22 cellular contexts compared by ENCODE assay signal in genomic region chr10:28717659-28718201, GRCh38. TPM values are rescaled to one million over a fixed set of nuclear protein-coding genes. Genes with fewer than 3 reads are reported as not detected.
DNase-seq lines count a peak whose midpoint lies in the region; ATAC-seq and TF ChIP-seq lines count a peak whose summit lies in the region.
"Had no signal": no experiment of that assay in that cellular context is flagged by ENCODE, and none has a peak within 500 bp of the region (broad histone marks: within the 10 kb centered on the region; RNA-seq: fewer than 3 reads in every experiment).

No MANE protein-coding gene starts in this region.

- peaks cover 10% of the 10 kb centered on the region for H3K9me3 Mint-ChIP-seq in WTC11
- H3K9me3 Mint-ChIP-seq: CD4-positive, alpha-beta T cell had no signal

- no peak overlapping the region for H3K4me3 Mint-ChIP-seq in WTC11
- H3K4me3 Mint-ChIP-seq: CD4-positive, alpha-beta T cell; CD8-positive, alpha-beta memory T cell had no signal

- ATAC-seq in WTC11 (no peak), left lobe of liver (peak; percentile 23), GM19397 (IDR thresholded peaks at IDR 0.05; ENCODE audit: unreplicated experiment) (no peak), HG03439 (IDR thresholded peaks at IDR 0.05; ENCODE audit: unreplicated experiment) (no peak)
- ATAC-seq: GM12878 had no signal

- H3K4me3 ChIP-seq in HEK293 (ENCODE audit: low read depth, low read length) = no peak overlapping the region
- H3K4me3 ChIP-seq: BLaER1 treated with 17β-estradiol and CSF1 and Interleukin-3, amounts not matched to agents 10 nM and 100 nM; GM12878; HAP-1 had no signal

- H3K27ac ChIP-seq in HEK293 (ENCODE audit: extremely low read depth, low read depth, low read length) = no peak overlapping the region
- H3K27ac ChIP-seq: BLaER1 treated with 17β-estradiol and CSF1 and Interleukin-3, amounts not matched to agents 10 nM and 100 nM had no signal

- H3K4me1 Mint-ChIP-seq in WTC11 = peaks cover 17% of the 10 kb centered on the region

- peaks cover 18% of the 10 kb centered on the region for H3K27me3 Mint-ChIP-seq in WTC11 (ENCODE audit: low read depth)

- no peaks in the 10 kb centered on the region for H3K36me3 ChIP-seq in HEK293 (ENCODE audit: control insufficient read depth in 2 of 2, insufficient read depth in 1 of 2, low read length in 2 of 2)
- H3K36me3 ChIP-seq: BE2C; BLaER1 treated with 17β-estradiol and CSF1 and Interleukin-3, amounts not matched to agents 10 nM and 100 nM; HAP-1 had no signal

- H3K27ac Mint-ChIP-seq in WTC11 = no peak overlapping the region
- H3K27ac Mint-ChIP-seq: CD14-positive monocyte; CD4-positive, alpha-beta T cell had no signal

- POLR2A ChIA-PET in HEK293 (lab: Yijun Ruan, JAX) = interaction anchor here (1.1 kb wide), 1 partner anchor 38 kb away, joined by 3 read pairs; no protein-coding TSS in a partner anchor
- POLR2A ChIA-PET in WTC11 (lab: Charles Lee) = interaction anchor here (1.0 kb wide), 1 partner anchor 26 kb away, joined by 5 read pairs; no protein-coding TSS in a partner anchor

- 0 out of 2 replicates have a peak, but pooled peaks cover 2% of the 10 kb centered on the region for H3K36me3 Mint-ChIP-seq in WTC11
- H3K36me3 Mint-ChIP-seq: CD14-positive monocyte; CD8-positive, alpha-beta memory T cell had no signal

- CTCF ChIA-PET in HEK293 (lab: Yijun Ruan, JAX) = interaction anchor here (0.9 to 1.3 kb wide), 2 partner anchors 15 to 20 kb away, joined by 3 to 4 read pairs; no protein-coding TSS in a partner anchor
- CTCF ChIA-PET in WTC11 (lab: Charles Lee) = interaction anchor here (0.6 kb wide), 1 partner anchor 518 kb away, joined by 3 read pairs; no protein-coding TSS in a partner anchor

- DNase-seq in WTC11 (ENCODE audit: low spot score) (no peak), left lobe of liver (ENCODE audit: low spot score) (no peak), renal cortical epithelial cell (ENCODE audit: low read depth) (peak; percentile 49), NOMO-1 treated with DMSO at 0.1 percent for 48 hours (lab: John Stamatoyannopoulos, UW; ENCODE audit: unreplicated experiment) (no peak), SK-N-DZ (ENCODE audit: low spot score) (no peak)
- DNase-seq: ACHN; AML-193; BE2C; CD4-positive, alpha-beta T cell; CD8-positive, alpha-beta memory T cell; DMS 273 treated with DMSO at 0.1 percent for 48 hours; DMS79; EL; GDM1; GOT3 had no signal

- TF ChIP-seq CTCF in HEK293 (tag by site-specific recombination; IDR thresholded peaks at IDR 0.05) = no peak
- no peak for TF ChIP-seq CTCF in WTC11 (IDR thresholded peaks at IDR 0.05)

- no peaks in the 10 kb centered on the region for H3K9me3 ChIP-seq in HEK293 (ENCODE audit: control insufficient read depth, insufficient read depth, low read depth, low read length)
- H3K9me3 ChIP-seq: BE2C, HAP-1 had no signal

- peaks cover 10% of the 10 kb centered on the region for H3K4me1 ChIP-seq in HEK293 (ENCODE audit: control insufficient read depth, insufficient read depth, low read length)
- H3K4me1 ChIP-seq: BE2C had no signal

TF ChIP-seq in HEK293, 187 proteins besides CTCF, POLR2A, EP300 and RAD21:
- TF ChIP-seq ZNF366 (tag by site-specific recombination; conservative IDR thresholded peaks at IDR 0.05) (peak; percentile 81), ZNF214 (tag by site-specific recombination; IDR thresholded peaks at IDR 0.05; ENCODE audit: borderline replicate concordance) (no peak)

TF ChIP-seq in WTC11, 78 proteins besides CTCF, POLR2A, EP300 and RAD21:
- TF ChIP-seq CREB1 (CRISPR knock-in tag; IDR thresholded peaks at IDR 0.05) (no peak), HMGXB4 (CRISPR knock-in tag; IDR thresholded peaks at IDR 0.05) (no peak), ZNF512 (CRISPR knock-in tag; IDR thresholded peaks at IDR 0.05; ENCODE audit: borderline replicate concordance) (peak; percentile 75; the same call in 1 of the 2 replicates), TEAD1 (CRISPR knock-in tag; IDR thresholded peaks at IDR 0.05) (no peak), PRDM15 (CRISPR knock-in tag; IDR thresholded peaks at IDR 0.05) (no peak), ELF4 (CRISPR knock-in tag; IDR thresholded peaks at IDR 0.05; ENCODE audit: low read depth) (no peak), GTF2I (CRISPR knock-in tag; conservative IDR thresholded peaks at IDR 0.05) (no peak), KAT7 (CRISPR knock-in tag; IDR thresholded peaks at IDR 0.05; ENCODE audit: borderline replicate concordance) (no peak)

RNA-seq across cellular contexts. Expression of gene BAMBI, which starts 40.4 kb away (rescaled TPM):
- total RNA-seq in WTC11 (2021) (26.4 to 29.0 TPM (median 27.4 TPM) in 3 replicates), left lobe of liver (7.7 TPM), renal cortical epithelial cell (10.4 and 12.0 TPM in 2 replicates)
- 21.9 and 23.1 TPM in 2 replicates for polyA plus RNA-seq in SK-N-DZ (2014; cell fraction: cytosol; rRNA removed)
- 27.5 and 29.4 TPM in 2 replicates for polyA plus RNA-seq in SK-N-DZ (2014; cell fraction: nucleus; rRNA removed)
